In genomic region chr6:157762636-157763035, GRCh38 we compare ENCODE assay signal across 8 cellular contexts.
DNase-seq lines count a peak whose midpoint lies in the region; ATAC-seq and TF ChIP-seq lines count a peak whose summit lies in the region.

No MANE protein-coding gene starts in this region.

- no peak overlapping the region for H3K4ac ChIP-seq in H9 (ENCODE audit: low read depth, low read length)

- peaks cover 39 to 53% of the 10 kb centered on the region in 2 experiments for H3K4me1 Mint-ChIP-seq in H9
- peaks cover 72% of the 10 kb centered on the region for H3K4me1 Mint-ChIP-seq in activated CD4-positive, alpha-beta memory T cell treated with anti-CD3 and anti-CD28 coated beads, Interleukin-2, amount 10 ng/mL, durations not matched to agents 7 days and 5 days

- H3K27me3 ChIP-seq in H9 (ENCODE audit: insufficient read depth, low read length) (no peaks in the 10 kb centered on the region), iPS-18a (ENCODE audit: control insufficient read depth, insufficient read depth, low read length) (no peaks in the 10 kb centered on the region)

- H4K91ac ChIP-seq in H9 (ENCODE audit: insufficient read length, low read depth, low read length), result no peak overlapping the region

- H3K79me1 ChIP-seq in H9 (ENCODE audit: insufficient read depth, low read depth, low read length, poor library complexity, severe bottlenecking), result no peaks in the 10 kb centered on the region

- H3K36me3 Mint-ChIP-seq in H9 (ENCODE audit: insufficient read depth in 1 of 3, low read depth in 3 of 3), result peaks cover 0 to 3% (median 0%) of the 10 kb centered on the region in 3 experiments; a peak in 1 of 7 replicates
- no peaks in the 10 kb centered on the region for H3K36me3 Mint-ChIP-seq in activated CD4-positive, alpha-beta memory T cell treated with anti-CD3 and anti-CD28 coated beads, Interleukin-2, amount 10 ng/mL, durations not matched to agents 7 days and 5 days (ENCODE audit: low read depth)

- H3K4me3 ChIP-seq in iPS-18a (ENCODE audit: low read length), result no peak overlapping the region

- H4K8ac ChIP-seq in H9 (replicated peaks; ENCODE audit: insufficient read length, low read depth, low read length), result no peak overlapping the region

- peak overlapping the region; percentile 42 for H2BK5ac ChIP-seq in H9 (ENCODE audit: insufficient read length, low read length)

- in situ Hi-C loops in ACHN (cut with HindIII; ENCODE audit: low pct_ligation_motif_present, low pct_unique_long_range_greater_than_20kb, low sequenced_read_pairs), result loop anchor here (10.0 kb wide), 1 partner anchor 112 kb away; no protein-coding TSS in a partner anchor

- no peak overlapping the region for H2BK120ac ChIP-seq in H9 (ENCODE audit: low read depth, low read length, poor library complexity, severe bottlenecking)

- H3K18ac ChIP-seq in H9 (ENCODE audit: insufficient read length, low read depth, low read length), result no peak overlapping the region

- CTCF ChIA-PET in activated CD4-positive, alpha-beta memory T cell treated with anti-CD3 and anti-CD28 coated beads, Interleukin-2, amount 10 ng/mL, durations not matched to agents 7 days and 5 days (lab: Charles Lee), result interaction anchor here (0.7 to 11.7 kb wide), 4 partner anchors 112 to 269 kb away, joined by 3 to 158 read pairs (median 4); no protein-coding TSS in a partner anchor

- no peaks in the 10 kb centered on the region for H3K36me3 ChIP-seq in iPS-18a (ENCODE audit: control insufficient read depth, low read depth, low read length)

- H3K4me3 Mint-ChIP-seq in H9, result no peak overlapping the region
- H3K4me3 Mint-ChIP-seq in activated CD4-positive, alpha-beta memory T cell treated with anti-CD3 and anti-CD28 coated beads, Interleukin-2, amount 10 ng/mL, durations not matched to agents 7 days and 5 days, result no peak overlapping the region

- TF ChIP-seq CTCF in H9 (conservative IDR thresholded peaks at IDR 0.05), result peak; percentile 37; the same call in 1 of the 3 replicates

- H3T11ph ChIP-seq in H9 (ENCODE audit: low read length), result no peak overlapping the region

- no peak overlapping the region for H2BK15ac ChIP-seq in H9 (ENCODE audit: low read depth, low read length)

- H3K9ac ChIP-seq in H9 (ENCODE audit: extremely low read depth, insufficient read length, low read length), result no peak overlapping the region
- no peak overlapping the region for H3K9ac ChIP-seq in iPS-18a (ENCODE audit: low read length)

- no peaks in the 10 kb centered on the region for H3K23me2 ChIP-seq in H9 (ENCODE audit: insufficient read length, low read depth, low read length, poor library complexity, severe bottlenecking)

- peak overlapping the region; percentile 42 to 96 (median 42); a peak in 5 of 7 replicates for H3K27ac Mint-ChIP-seq in H9
- H3K27ac Mint-ChIP-seq in activated CD4-positive, alpha-beta memory T cell treated with anti-CD3 and anti-CD28 coated beads, Interleukin-2, amount 10 ng/mL, durations not matched to agents 7 days and 5 days, result peak overlapping the region; percentile 37

- no peaks in the 10 kb centered on the region for H4K20me1 ChIP-seq in H9 (ENCODE audit: control insufficient read depth, insufficient read depth, insufficient read length)

- DNase-seq in ACHN (peak; percentile 52), H9 (peak; percentile 53), NCI-H82 treated with DMSO at 0.1 percent for 48 hours (lab: John Stamatoyannopoulos, UW; ENCODE audit: unreplicated experiment) (no peak)
- DNase-seq in activated CD4-positive, alpha-beta memory T cell treated with anti-CD3 and anti-CD28 coated beads, Interleukin-2, amount 10 ng/mL, durations not matched to agents 7 days and 5 days, result no peak
- no peak for DNase-seq in activated CD4-positive, CD25-positive, alpha-beta regulatory T cell (lab: John Stamatoyannopoulos, UW)

- H3K9me3 ChIP-seq in H9 (ENCODE audit: control insufficient read depth, low read depth, low read length) (no peaks in the 10 kb centered on the region), iPS-18a (ENCODE audit: control insufficient read depth, low read depth, low read length) (no peaks in the 10 kb centered on the region)

- H4K5ac ChIP-seq in H9 (ENCODE audit: insufficient read length, low read depth, low read length), result no peak overlapping the region

- POLR2A ChIA-PET in activated CD4-positive, alpha-beta memory T cell treated with anti-CD3 and anti-CD28 coated beads, Interleukin-2, amount 10 ng/mL, durations not matched to agents 7 days and 5 days (lab: Charles Lee), result interaction anchor here (0.9 to 3.8 kb wide), 7 partner anchors 38 to 438 kb away, joined by 3 to 18 read pairs (median 3); no protein-coding TSS in a partner anchor

- H3K4me2 ChIP-seq in H9 (ENCODE audit: insufficient read depth, insufficient read length, low read length), result peak overlapping the region; percentile 17

- no peaks in the 10 kb centered on the region for H3K79me2 ChIP-seq in H9 (ENCODE audit: insufficient read depth, low read length)

- no peaks in the 10 kb centered on the region; a peak in 1 of 5 replicates for H3K9me3 Mint-ChIP-seq in H9
- no peaks in the 10 kb centered on the region for H3K9me3 Mint-ChIP-seq in activated CD4-positive, alpha-beta memory T cell treated with anti-CD3 and anti-CD28 coated beads, Interleukin-2, amount 10 ng/mL, durations not matched to agents 7 days and 5 days

- no peak overlapping the region for H2AK5ac ChIP-seq in H9 (ENCODE audit: insufficient read length, low read length)

- no peak overlapping the region for H3K14ac ChIP-seq in H9 (ENCODE audit: insufficient read depth, low read length)

- WGBS in H9 (ENCODE audit: extremely low coverage, insufficient read length, low lambda C conversion rate), result no CpG with 5 or more reads among the region's 7 CpGs

- H2BK20ac ChIP-seq in H9 (ENCODE audit: low read depth, low read length, poor library complexity, severe bottlenecking), result no peak overlapping the region

- peak overlapping the region; percentile 75 for H3K27ac ChIP-seq in H9 (ENCODE audit: insufficient read length, low read depth, low read length)
- peak overlapping the region; percentile 62 for H3K27ac ChIP-seq in iPS-18a (ENCODE audit: low read length)

- peaks cover 12% of the 10 kb centered on the region for H3K27me3 Mint-ChIP-seq in H9 (ENCODE audit: low read depth)
- H3K27me3 Mint-ChIP-seq in activated CD4-positive, alpha-beta memory T cell treated with anti-CD3 and anti-CD28 coated beads, Interleukin-2, amount 10 ng/mL, durations not matched to agents 7 days and 5 days, result peaks cover 30% of the 10 kb centered on the region

- peak overlapping the region; percentile 37 for H3K56ac ChIP-seq in H9 (ENCODE audit: insufficient read length, low read depth, low read length)

- no peak overlapping the region for H2BK12ac ChIP-seq in H9 (ENCODE audit: insufficient read length, low read depth, low read length)

- ATAC-seq in GM21529 (IDR thresholded peaks at IDR 0.05; ENCODE audit: unreplicated experiment) (no peak), HG03571 (IDR thresholded peaks at IDR 0.05; ENCODE audit: unreplicated experiment) (no peak)

- peaks cover 16% of the 10 kb centered on the region for H3K4me1 ChIP-seq in H9 (ENCODE audit: insufficient read depth, low read length)
- peaks cover 27% of the 10 kb centered on the region for H3K4me1 ChIP-seq in iPS-18a (ENCODE audit: control insufficient read depth, low read depth, low read length)

- no peak overlapping the region for H2AFZ ChIP-seq in H9 (ENCODE audit: low read length)

- H3K23ac ChIP-seq in H9 (ENCODE audit: insufficient read length, low read depth, low read length), result no peak overlapping the region

Comparison
In these comparisons a context has a peak if more than half of its experiments do, and no peak if none do; other contexts are left out.
1. DNase-seq: peak in ACHN (single experiment) and H9 (single experiment); none in activated CD4-positive, alpha-beta memory T cell treated with anti-CD3 and anti-CD28 coated beads, Interleukin-2, amount 10 ng/mL, durations not matched to agents 7 days and 5 days (single experiment), NCI-H82 treated with DMSO at 0.1 percent for 48 hours (single experiment) and activated CD4-positive, CD25-positive, alpha-beta regulatory T cell (0 of 4).